In genomic region chr10:29473411-29474100, GRCh38 we compare ENCODE assay signal across 17 cellular contexts.
DNase-seq lines count a peak whose midpoint lies in the region; ATAC-seq and TF ChIP-seq lines count a peak whose summit lies in the region.
"Had no signal": no experiment of that assay in that cellular context is flagged by ENCODE, and none has a peak within 500 bp of the region (broad histone marks: within the 10 kb centered on the region; RNA-seq: fewer than 3 reads in every experiment).

No MANE protein-coding gene starts in this region.

- DNase-seq in NCI-H69 (lab: John Stamatoyannopoulos, UW) (peak; percentile 4), esophagus muscularis mucosa (ENCODE audit: extremely low spot score) (no peak), left kidney (ENCODE audit: low read depth, low spot score) (peak; percentile 19), thyroid gland (peak in 1 of 2 donors; percentile 17), GM19238 (ENCODE audit: insufficient read length, low spot score) (no peak), NCI-H446 treated with DMSO at 0.1 percent for 48 hours (lab: John Stamatoyannopoulos, UW) (no peak)
- no peak for DNase-seq in naive thymus-derived CD4-positive, alpha-beta T cell
- DNase-seq: activated CD8-positive, alpha-beta T cell treated with anti-CD3 and anti-CD28 coated beads, Interleukin-2, amount 10 ng/mL, durations not matched to agents 7 days and 5 days; hippocampal formation; MV-4-11; NCI-H2171 treated with DMSO at 0.1 percent for 48 hours; NK-92 treated with Interleukin-12 subunit alpha and Interleukin-12 subunit beta, amount 100 ng/mL, for 24 hours; spleen; T-helper 1 cell; transverse colon had no signal

- H3K27me3 ChIP-seq in esophagus muscularis mucosa (no peaks in the 10 kb centered on the region), thyroid gland (no peaks in the 10 kb centered on the region)
- no peaks in the 10 kb centered on the region for H3K27me3 ChIP-seq in naive thymus-derived CD4-positive, alpha-beta T cell (ENCODE audit: control insufficient read depth in 2 of 2, insufficient read depth in 2 of 2, low read length in 2 of 2)
- H3K27me3 ChIP-seq: ovary, spleen, transverse colon had no signal

- POLR2A ChIA-PET in naive thymus-derived CD4-positive, alpha-beta T cell (lab: Charles Lee) = no interaction called here

- TF ChIP-seq CTCF in esophagus muscularis mucosa (IDR thresholded peaks at IDR 0.05) (no peak), thyroid gland (IDR thresholded peaks at IDR 0.05) (no peak)

- H3K27ac ChIP-seq in esophagus muscularis mucosa (replicated peaks in 1 of 4) (peak overlapping the region; percentile 44 to 64 (median 56)), thyroid gland (peak overlapping the region in 2 of 3 donors; percentile 28 to 59)
- no peak overlapping the region for H3K27ac ChIP-seq in naive thymus-derived CD4-positive, alpha-beta T cell (ENCODE audit: low read depth, low read length)
- H3K27ac ChIP-seq: spleen had no signal

- H3K36me3 ChIP-seq in esophagus muscularis mucosa = peaks cover 59 to 97% (median 77%) of the 10 kb centered on the region in 4 donors
- peaks cover 36 to 37% of the 10 kb centered on the region in 2 donors for H3K36me3 ChIP-seq in thyroid gland
- H3K36me3 ChIP-seq in naive thymus-derived CD4-positive, alpha-beta T cell (ENCODE audit: control insufficient read depth in 2 of 3, insufficient read depth in 3 of 3, low read length in 3 of 3) = peaks cover 0 to 70% (median 16%) of the 10 kb centered on the region in 3 experiments
- H3K36me3 ChIP-seq: ovary had no signal

- no peak for ATAC-seq in GM21423 (IDR thresholded peaks at IDR 0.05; ENCODE audit: unreplicated experiment)
- ATAC-seq in naive thymus-derived CD4-positive, alpha-beta T cell = no peak
- ATAC-seq: activated CD8-positive, alpha-beta T cell treated with anti-CD3 and anti-CD28 coated beads, Interleukin-2, amount 10 ng/mL, durations not matched to agents 7 days and 5 days had no signal

- peaks cover 0 to 16% (median 0%) of the 10 kb centered on the region in 7 donors for H3K4me1 Mint-ChIP-seq in naive thymus-derived CD4-positive, alpha-beta T cell

- TF ChIP-seq POLR2A in esophagus muscularis mucosa (IDR thresholded peaks at IDR 0.05; ENCODE audit: low read depth) (no peak), thyroid gland (IDR thresholded peaks at IDR 0.05) (no peak)

- WGBS in esophagus muscularis mucosa = 82% methylated on average over 19 of the region's 19 CpGs
- WGBS in thyroid gland, 2 donors = 87 to 90% methylated on average over 18 to 19 of the region's 19 CpGs

- H3K4me1 ChIP-seq in esophagus muscularis mucosa (peaks cover 35 to 91% (median 90%) of the 10 kb centered on the region in 4 donors), thyroid gland (peaks cover 0 to 8% of the 10 kb centered on the region in 2 donors)
- no peaks in the 10 kb centered on the region for H3K4me1 ChIP-seq in naive thymus-derived CD4-positive, alpha-beta T cell (ENCODE audit: control insufficient read depth in 2 of 2, insufficient read depth in 2 of 2, low read length in 2 of 2)
- H3K4me1 ChIP-seq: spleen had no signal

- H3K27me3 Mint-ChIP-seq in naive thymus-derived CD4-positive, alpha-beta T cell = no peaks in the 10 kb centered on the region

- no peak for TF ChIP-seq EP300 in esophagus muscularis mucosa (IDR thresholded peaks at IDR 0.05)

- no peak overlapping the region for H3K27ac Mint-ChIP-seq in naive thymus-derived CD4-positive, alpha-beta T cell

- H3K4me3 Mint-ChIP-seq in naive thymus-derived CD4-positive, alpha-beta T cell = no peak overlapping the region
- H3K4me3 Mint-ChIP-seq: activated CD8-positive, alpha-beta T cell treated with anti-CD3 and anti-CD28 coated beads, Interleukin-2, amount 10 ng/mL, durations not matched to agents 7 days and 5 days had no signal

- H3K36me3 Mint-ChIP-seq in naive thymus-derived CD4-positive, alpha-beta T cell = peaks cover 2 to 67% (median 30%) of the 10 kb centered on the region in 5 donors

- peaks cover 0 to under 1% (median 0%) of the 10 kb centered on the region in 11 donors for H3K9me3 Mint-ChIP-seq in naive thymus-derived CD4-positive, alpha-beta T cell

- H3K9me3 ChIP-seq in esophagus muscularis mucosa (no peaks in the 10 kb centered on the region), thyroid gland (no peaks in the 10 kb centered on the region)
- no peaks in the 10 kb centered on the region for H3K9me3 ChIP-seq in naive thymus-derived CD4-positive, alpha-beta T cell (ENCODE audit: control insufficient read depth in 2 of 3, low read length in 3 of 3)
- H3K9me3 ChIP-seq: ovary, spleen, transverse colon had no signal

- H3K4me3 ChIP-seq in esophagus muscularis mucosa = no peak overlapping the region
- no peak overlapping the region for H3K4me3 ChIP-seq in thyroid gland (replicated peaks in 1 of 3)
- H3K4me3 ChIP-seq in naive thymus-derived CD4-positive, alpha-beta T cell (ENCODE audit: low read length) = no peak overlapping the region
- H3K4me3 ChIP-seq: ovary, spleen, transverse colon had no signal

- CTCF ChIA-PET in naive thymus-derived CD4-positive, alpha-beta T cell (lab: Charles Lee) = no interaction called here

- intact Hi-C loops in esophagus muscularis mucosa (cut with DNase I) = no loop called here
- intact Hi-C loops in thyroid gland (cut with DNase I) = no loop called here
- intact Hi-C loops in naive thymus-derived CD4-positive, alpha-beta T cell (cut with micrococcal nuclease) = no loop called here

Comparison
In these comparisons a context has a peak if more than half of its experiments do, and no peak if none do; other contexts are left out.
1. DNase-seq: peak in NCI-H69 (single experiment) and left kidney (single experiment); none in esophagus muscularis mucosa (single experiment), naive thymus-derived CD4-positive, alpha-beta T cell (0 of 9), GM19238 (single experiment) and NCI-H446 treated with DMSO at 0.1 percent for 48 hours (single experiment).